1 cellular context compared by ENCODE assay signal in the genomic region with DNA sequence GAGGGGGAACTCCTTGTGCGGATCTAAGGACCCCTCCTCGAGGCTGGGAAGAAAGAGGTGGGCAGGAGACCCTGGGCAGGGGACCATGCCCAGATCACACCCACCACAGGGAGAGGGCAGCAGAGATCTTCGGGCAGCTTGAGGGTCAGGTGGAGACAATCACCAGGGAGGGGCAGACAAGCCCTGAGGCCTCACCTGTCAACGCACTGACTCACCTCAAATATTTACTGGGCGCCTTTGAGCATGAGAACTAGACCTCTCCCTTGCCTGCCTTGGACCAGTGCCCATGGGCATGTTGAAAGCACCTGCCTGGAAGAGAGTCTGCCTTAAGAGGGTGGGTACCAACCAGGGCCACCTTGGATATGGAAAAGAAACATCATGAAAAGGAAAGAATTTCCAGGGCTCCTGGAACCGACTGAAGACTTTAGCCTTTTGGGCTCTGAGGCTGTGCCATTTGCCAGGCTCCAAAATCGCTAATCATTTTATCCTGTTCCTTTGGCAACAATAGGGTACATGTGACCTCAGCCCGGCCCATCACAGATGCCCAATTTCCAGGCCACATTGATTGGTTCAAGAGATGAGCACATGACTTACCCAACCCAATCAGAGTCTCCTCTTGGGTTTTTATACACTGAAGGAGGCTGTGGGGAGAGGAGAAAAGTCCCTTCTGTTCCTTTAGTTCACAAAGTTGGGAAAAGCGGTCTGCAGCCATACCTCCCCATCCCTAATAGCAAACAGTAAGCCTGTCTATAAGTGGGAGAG.
TF ChIP-seq lines count a peak whose summit lies in the region.

No MANE protein-coding gene starts in this region.

TF ChIP-seq in GM23338, 12 proteins besides CTCF, POLR2A, EP300 and RAD21 (continued from another document):
- TF ChIP-seq, protein P1, sequence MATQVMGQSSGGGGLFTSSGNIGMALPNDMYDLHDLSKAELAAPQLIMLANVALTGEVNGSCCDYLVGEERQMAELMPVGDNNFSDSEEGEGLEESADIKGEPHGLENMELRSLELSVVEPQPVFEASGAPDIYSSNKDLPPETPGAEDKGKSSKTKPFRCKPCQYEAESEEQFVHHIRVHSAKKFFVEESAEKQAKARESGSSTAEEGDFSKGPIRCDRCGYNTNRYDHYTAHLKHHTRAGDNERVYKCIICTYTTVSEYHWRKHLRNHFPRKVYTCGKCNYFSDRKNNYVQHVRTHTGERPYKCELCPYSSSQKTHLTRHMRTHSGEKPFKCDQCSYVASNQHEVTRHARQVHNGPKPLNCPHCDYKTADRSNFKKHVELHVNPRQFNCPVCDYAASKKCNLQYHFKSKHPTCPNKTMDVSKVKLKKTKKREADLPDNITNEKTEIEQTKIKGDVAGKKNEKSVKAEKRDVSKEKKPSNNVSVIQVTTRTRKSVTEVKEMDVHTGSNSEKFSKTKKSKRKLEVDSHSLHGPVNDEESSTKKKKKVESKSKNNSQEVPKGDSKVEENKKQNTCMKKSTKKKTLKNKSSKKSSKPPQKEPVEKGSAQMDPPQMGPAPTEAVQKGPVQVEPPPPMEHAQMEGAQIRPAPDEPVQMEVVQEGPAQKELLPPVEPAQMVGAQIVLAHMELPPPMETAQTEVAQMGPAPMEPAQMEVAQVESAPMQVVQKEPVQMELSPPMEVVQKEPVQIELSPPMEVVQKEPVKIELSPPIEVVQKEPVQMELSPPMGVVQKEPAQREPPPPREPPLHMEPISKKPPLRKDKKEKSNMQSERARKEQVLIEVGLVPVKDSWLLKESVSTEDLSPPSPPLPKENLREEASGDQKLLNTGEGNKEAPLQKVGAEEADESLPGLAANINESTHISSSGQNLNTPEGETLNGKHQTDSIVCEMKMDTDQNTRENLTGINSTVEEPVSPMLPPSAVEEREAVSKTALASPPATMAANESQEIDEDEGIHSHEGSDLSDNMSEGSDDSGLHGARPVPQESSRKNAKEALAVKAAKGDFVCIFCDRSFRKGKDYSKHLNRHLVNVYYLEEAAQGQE (IDR thresholded peaks at IDR 0.05; ENCODE audit: unreplicated experiment) = no peak
- TF ChIP-seq, protein P2, sequence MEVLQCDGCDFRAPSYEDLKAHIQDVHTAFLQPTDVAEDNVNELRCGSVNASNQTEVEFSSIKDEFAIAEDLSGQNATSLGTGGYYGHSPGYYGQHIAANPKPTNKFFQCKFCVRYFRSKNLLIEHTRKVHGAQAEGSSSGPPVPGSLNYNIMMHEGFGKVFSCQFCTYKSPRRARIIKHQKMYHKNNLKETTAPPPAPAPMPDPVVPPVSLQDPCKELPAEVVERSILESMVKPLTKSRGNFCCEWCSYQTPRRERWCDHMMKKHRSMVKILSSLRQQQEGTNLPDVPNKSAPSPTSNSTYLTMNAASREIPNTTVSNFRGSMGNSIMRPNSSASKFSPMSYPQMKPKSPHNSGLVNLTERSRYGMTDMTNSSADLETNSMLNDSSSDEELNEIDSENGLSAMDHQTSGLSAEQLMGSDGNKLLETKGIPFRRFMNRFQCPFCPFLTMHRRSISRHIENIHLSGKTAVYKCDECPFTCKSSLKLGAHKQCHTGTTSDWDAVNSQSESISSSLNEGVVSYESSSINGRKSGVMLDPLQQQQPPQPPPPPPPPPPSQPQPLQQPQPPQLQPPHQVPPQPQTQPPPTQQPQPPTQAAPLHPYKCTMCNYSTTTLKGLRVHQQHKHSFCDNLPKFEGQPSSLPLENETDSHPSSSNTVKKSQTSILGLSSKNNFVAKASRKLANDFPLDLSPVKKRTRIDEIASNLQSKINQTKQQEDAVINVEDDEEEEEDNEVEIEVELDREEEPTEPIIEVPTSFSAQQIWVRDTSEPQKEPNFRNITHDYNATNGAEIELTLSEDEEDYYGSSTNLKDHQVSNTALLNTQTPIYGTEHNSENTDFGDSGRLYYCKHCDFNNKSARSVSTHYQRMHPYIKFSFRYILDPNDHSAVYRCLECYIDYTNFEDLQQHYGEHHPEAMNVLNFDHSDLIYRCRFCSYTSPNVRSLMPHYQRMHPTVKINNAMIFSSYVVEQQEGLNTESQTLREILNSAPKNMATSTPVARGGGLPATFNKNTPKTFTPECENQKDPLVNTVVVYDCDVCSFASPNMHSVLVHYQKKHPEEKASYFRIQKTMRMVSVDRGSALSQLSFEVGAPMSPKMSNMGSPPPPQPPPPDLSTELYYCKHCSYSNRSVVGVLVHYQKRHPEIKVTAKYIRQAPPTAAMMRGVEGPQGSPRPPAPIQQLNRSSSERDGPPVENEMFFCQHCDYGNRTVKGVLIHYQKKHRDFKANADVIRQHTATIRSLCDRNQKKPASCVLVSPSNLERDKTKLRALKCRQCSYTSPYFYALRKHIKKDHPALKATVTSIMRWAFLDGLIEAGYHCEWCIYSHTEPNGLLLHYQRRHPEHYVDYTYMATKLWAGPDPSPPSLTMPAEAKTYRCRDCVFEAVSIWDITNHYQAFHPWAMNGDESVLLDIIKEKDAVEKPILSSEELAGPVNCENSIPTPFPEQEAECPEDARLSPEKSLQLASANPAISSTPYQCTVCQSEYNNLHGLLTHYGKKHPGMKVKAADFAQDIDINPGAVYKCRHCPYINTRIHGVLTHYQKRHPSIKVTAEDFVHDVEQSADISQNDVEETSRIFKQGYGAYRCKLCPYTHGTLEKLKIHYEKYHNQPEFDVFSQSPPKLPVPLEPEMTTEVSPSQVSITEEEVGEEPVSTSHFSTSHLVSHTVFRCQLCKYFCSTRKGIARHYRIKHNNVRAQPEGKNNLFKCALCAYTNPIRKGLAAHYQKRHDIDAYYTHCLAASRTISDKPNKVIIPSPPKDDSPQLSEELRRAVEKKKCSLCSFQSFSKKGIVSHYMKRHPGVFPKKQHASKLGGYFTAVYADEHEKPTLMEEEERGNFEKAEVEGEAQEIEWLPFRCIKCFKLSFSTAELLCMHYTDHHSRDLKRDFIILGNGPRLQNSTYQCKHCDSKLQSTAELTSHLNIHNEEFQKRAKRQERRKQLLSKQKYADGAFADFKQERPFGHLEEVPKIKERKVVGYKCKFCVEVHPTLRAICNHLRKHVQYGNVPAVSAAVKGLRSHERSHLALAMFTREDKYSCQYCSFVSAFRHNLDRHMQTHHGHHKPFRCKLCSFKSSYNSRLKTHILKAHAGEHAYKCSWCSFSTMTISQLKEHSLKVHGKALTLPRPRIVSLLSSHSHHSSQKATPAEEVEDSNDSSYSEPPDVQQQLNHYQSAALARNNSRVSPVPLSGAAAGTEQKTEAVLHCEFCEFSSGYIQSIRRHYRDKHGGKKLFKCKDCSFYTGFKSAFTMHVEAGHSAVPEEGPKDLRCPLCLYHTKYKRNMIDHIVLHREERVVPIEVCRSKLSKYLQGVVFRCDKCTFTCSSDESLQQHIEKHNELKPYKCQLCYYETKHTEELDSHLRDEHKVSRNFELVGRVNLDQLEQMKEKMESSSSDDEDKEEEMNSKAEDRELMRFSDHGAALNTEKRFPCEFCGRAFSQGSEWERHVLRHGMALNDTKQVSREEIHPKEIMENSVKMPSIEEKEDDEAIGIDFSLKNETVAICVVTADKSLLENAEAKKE (CRISPR knock-in tag; IDR thresholded peaks at IDR 0.05) = no peak
- TF ChIP-seq POLR2AphosphoS5 (IDR thresholded peaks at IDR 0.05; ENCODE audit: low read depth) = no peak
